1 cellular context compared by ENCODE assay signal in genomic region chr17:28902819-28903545, GRCh38.
TF ChIP-seq lines count a peak whose summit lies in the region.

TSS of gene DHRS13 (minus strand) at chr17:28903079. CDS start at chr17:28902944, 135 bp downstream.

TF ChIP-seq in GM12878, 131 proteins besides CTCF, POLR2A, EP300 and RAD21 (continued from another document and continues in another):
- peak; percentile 53; the same call in 1 of the 2 replicates for TF ChIP-seq ELK1 (IDR thresholded peaks at IDR 0.05; ENCODE audit: low read depth, low read length)
- TF ChIP-seq CREB1 (IDR thresholded peaks at IDR 0.05; ENCODE audit: low read depth), result peak; percentile 81; the same call in 1 of the 2 replicates
- TF ChIP-seq CHD1 (IDR thresholded peaks at IDR 0.05; ENCODE audit: low read depth, low read length), result no peak
- TF ChIP-seq, protein P1, sequence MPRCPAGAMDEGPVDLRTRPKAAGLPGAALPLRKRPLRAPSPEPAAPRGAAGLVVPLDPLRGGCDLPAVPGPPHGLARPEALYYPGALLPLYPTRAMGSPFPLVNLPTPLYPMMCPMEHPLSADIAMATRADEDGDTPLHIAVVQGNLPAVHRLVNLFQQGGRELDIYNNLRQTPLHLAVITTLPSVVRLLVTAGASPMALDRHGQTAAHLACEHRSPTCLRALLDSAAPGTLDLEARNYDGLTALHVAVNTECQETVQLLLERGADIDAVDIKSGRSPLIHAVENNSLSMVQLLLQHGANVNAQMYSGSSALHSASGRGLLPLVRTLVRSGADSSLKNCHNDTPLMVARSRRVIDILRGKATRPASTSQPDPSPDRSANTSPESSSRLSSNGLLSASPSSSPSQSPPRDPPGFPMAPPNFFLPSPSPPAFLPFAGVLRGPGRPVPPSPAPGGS (IDR thresholded peaks at IDR 0.05; ENCODE audit: borderline replicate concordance, insufficient read depth, low read depth, low read length, poor library complexity, severe bottlenecking), result peak; percentile 70
- no peak for TF ChIP-seq CBX3 (IDR thresholded peaks at IDR 0.05; ENCODE audit: borderline replicate concordance, low read depth)
- TF ChIP-seq CBFB (IDR thresholded peaks at IDR 0.05; ENCODE audit: low read depth), result no peak
- no peak for TF ChIP-seq RBBP5 (conservative IDR thresholded peaks at IDR 0.05)
- peak; percentile 56; the same call in 1 of the 2 replicates for TF ChIP-seq E2F4 (IDR thresholded peaks at IDR 0.05; ENCODE audit: low read depth, low read length)
- TF ChIP-seq MYC (IDR thresholded peaks at IDR 0.05; ENCODE audit: insufficient read depth, insufficient read length, insufficient replicate concordance, low read length, severe bottlenecking), result no peak
- TF ChIP-seq HSF1 (IDR thresholded peaks at IDR 0.05; ENCODE audit: low read depth, low read length), result no peak
- peak; percentile 85 for TF ChIP-seq BACH1 (IDR thresholded peaks at IDR 0.05; ENCODE audit: borderline replicate concordance)
- no peak for TF ChIP-seq MTA3 (IDR thresholded peaks at IDR 0.05; ENCODE audit: borderline replicate concordance, low read length)
- TF ChIP-seq JUNB (IDR thresholded peaks at IDR 0.05), result no peak
- no peak for TF ChIP-seq USF2 (IDR thresholded peaks at IDR 0.05; ENCODE audit: borderline replicate concordance, low read depth, low read length)
- peak; percentile 55 for TF ChIP-seq NRF1 (conservative IDR thresholded peaks at IDR 0.05; ENCODE audit: low read depth, low read length)
- TF ChIP-seq ZZZ3 (IDR thresholded peaks at IDR 0.05; ENCODE audit: control insufficient read depth, insufficient read length, low read depth), result no peak
- no peak; the same call in 1 of the 2 replicates for TF ChIP-seq SIN3A (IDR thresholded peaks at IDR 0.05; ENCODE audit: low read depth, low read length)
- TF ChIP-seq MLLT1 (IDR thresholded peaks at IDR 0.05), result 0 out of 2 replicates have a peak, but pooled peaks have one; percentile 10
- no peak for TF ChIP-seq TAF1 (IDR thresholded peaks at IDR 0.05; ENCODE audit: borderline replicate concordance, low read depth, low read length)
- TF ChIP-seq PAX5 (IDR thresholded peaks at IDR 0.05; ENCODE audit: borderline replicate concordance, low read depth, low read length), result peak; percentile 73
- TF ChIP-seq HDAC6 (IDR thresholded peaks at IDR 0.05; ENCODE audit: unreplicated experiment), result peak; percentile 58
- no peak for TF ChIP-seq USF1 (IDR thresholded peaks at IDR 0.05; ENCODE audit: borderline replicate concordance, extremely low read length, insufficient read depth, low read depth, low read length)
- peak; percentile 42; the same call in 1 of the 2 replicates for TF ChIP-seq ZNF384 (IDR thresholded peaks at IDR 0.05; ENCODE audit: borderline replicate concordance, low read depth, low read length)
- TF ChIP-seq STAT3 (IDR thresholded peaks at IDR 0.05; ENCODE audit: low read depth, low read length), result no peak
- no peak for TF ChIP-seq ZBTB11 (CRISPR knock-in tag; IDR thresholded peaks at IDR 0.05)
- TF ChIP-seq DPF2 (IDR thresholded peaks at IDR 0.05), result peak; percentile 94
- TF ChIP-seq, protein P2, sequence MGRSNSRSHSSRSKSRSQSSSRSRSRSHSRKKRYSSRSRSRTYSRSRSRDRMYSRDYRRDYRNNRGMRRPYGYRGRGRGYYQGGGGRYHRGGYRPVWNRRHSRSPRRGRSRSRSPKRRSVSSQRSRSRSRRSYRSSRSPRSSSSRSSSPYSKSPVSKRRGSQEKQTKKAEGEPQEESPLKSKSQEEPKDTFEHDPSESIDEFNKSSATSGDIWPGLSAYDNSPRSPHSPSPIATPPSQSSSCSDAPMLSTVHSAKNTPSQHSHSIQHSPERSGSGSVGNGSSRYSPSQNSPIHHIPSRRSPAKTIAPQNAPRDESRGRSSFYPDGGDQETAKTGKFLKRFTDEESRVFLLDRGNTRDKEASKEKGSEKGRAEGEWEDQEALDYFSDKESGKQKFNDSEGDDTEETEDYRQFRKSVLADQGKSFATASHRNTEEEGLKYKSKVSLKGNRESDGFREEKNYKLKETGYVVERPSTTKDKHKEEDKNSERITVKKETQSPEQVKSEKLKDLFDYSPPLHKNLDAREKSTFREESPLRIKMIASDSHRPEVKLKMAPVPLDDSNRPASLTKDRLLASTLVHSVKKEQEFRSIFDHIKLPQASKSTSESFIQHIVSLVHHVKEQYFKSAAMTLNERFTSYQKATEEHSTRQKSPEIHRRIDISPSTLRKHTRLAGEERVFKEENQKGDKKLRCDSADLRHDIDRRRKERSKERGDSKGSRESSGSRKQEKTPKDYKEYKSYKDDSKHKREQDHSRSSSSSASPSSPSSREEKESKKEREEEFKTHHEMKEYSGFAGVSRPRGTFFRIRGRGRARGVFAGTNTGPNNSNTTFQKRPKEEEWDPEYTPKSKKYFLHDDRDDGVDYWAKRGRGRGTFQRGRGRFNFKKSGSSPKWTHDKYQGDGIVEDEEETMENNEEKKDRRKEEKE (IDR thresholded peaks at IDR 0.05), result 0 out of 2 replicates have a peak, but pooled peaks have one; percentile 25
- peak; percentile 88; the same call in 1 of the 2 replicates for TF ChIP-seq ZNF217 (IDR thresholded peaks at IDR 0.05)
- TF ChIP-seq SRF (IDR thresholded peaks at IDR 0.05; ENCODE audit: low read depth in 2 of 2, low read length in 2 of 2), result no peak
- no peak for TF ChIP-seq RUNX3 (IDR thresholded peaks at IDR 0.05; ENCODE audit: low read length)
- TF ChIP-seq YBX1 (IDR thresholded peaks at IDR 0.05), result no peak
- TF ChIP-seq STAT1 (conservative IDR thresholded peaks at IDR 0.05), result 0 out of 2 replicates have a peak, but pooled peaks have one; percentile 78
- TF ChIP-seq ATF7 (IDR thresholded peaks at IDR 0.05; ENCODE audit: low read depth), result peak; percentile 46
- TF ChIP-seq SP1 (IDR thresholded peaks at IDR 0.05; ENCODE audit: low read depth, low read length), result peak; percentile 69
- TF ChIP-seq MYB (IDR thresholded peaks at IDR 0.05; ENCODE audit: borderline replicate concordance, low read depth, low read length), result no peak
- peak; percentile 82 for TF ChIP-seq CREM (IDR thresholded peaks at IDR 0.05; ENCODE audit: low read depth)
- TF ChIP-seq NKRF (conservative IDR thresholded peaks at IDR 0.05), result peak; percentile 75; the same call in 1 of the 2 replicates
- TF ChIP-seq HCFC1 (IDR thresholded peaks at IDR 0.05; ENCODE audit: low read length), result peak; percentile 55
- peak; percentile 56; the same call in 1 of the 2 replicates for TF ChIP-seq NR2C1 (IDR thresholded peaks at IDR 0.05)
- no peak for TF ChIP-seq TCF7 (IDR thresholded peaks at IDR 0.05; ENCODE audit: borderline replicate concordance)
- TF ChIP-seq SPI1 (IDR thresholded peaks at IDR 0.05; ENCODE audit: borderline replicate concordance, insufficient read depth, low read depth, low read length), result no peak
- no peak for TF ChIP-seq ETV6 (conservative IDR thresholded peaks at IDR 0.05 in 1 of 2, IDR thresholded peaks at IDR 0.05 in 1 of 2; ENCODE audit: borderline replicate concordance in 1 of 2, low read depth in 1 of 2)
- TF ChIP-seq IKZF2 (IDR thresholded peaks at IDR 0.05), result peak in 1 of 2 experiments; percentile 52; a peak in 1 of 4 replicates
- TF ChIP-seq RELA (IDR thresholded peaks at IDR 0.05; ENCODE audit: borderline replicate concordance, partially characterized antibody), result peak; percentile 65
- TF ChIP-seq NR2C2 (IDR thresholded peaks at IDR 0.05; ENCODE audit: borderline replicate concordance, control insufficient read depth, insufficient read length, low read depth), result no peak
- 0 out of 2 replicates have a peak, but pooled peaks have one; percentile 69 for TF ChIP-seq TCF12 (IDR thresholded peaks at IDR 0.05; ENCODE audit: low read depth, low read length)
- no peak for TF ChIP-seq NFYA (IDR thresholded peaks at IDR 0.05; ENCODE audit: borderline replicate concordance, low read depth, low read length)
